In the genomic region with DNA sequence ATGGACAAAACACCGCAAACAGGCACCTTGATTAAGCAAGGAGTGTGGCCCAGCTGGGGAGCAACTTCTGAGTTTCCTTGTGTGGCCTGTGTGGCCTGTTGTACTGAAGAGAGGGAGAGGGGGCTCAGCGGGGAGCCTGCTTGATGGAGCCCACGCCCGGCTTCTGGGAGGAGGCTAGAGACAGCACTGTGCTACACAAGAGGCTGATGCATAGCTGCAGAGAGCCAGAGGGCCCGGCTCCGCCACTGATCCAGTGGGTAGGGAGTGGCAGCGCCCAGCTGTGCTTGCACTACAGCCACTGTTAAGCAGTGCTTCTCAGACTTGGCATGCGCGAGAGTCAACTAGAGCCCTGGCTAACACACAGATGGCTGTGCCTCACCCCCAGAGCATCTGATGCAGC, we compare ENCODE assay signal across 20 cellular contexts. TPM values are rescaled to one million over a fixed set of nuclear protein-coding genes. Genes with fewer than 3 reads are reported as not detected.
DNase-seq lines count a peak whose midpoint lies in the region; TF ChIP-seq lines count a peak whose summit lies in the region.
"Had no signal": no experiment of that assay in that cellular context is flagged by ENCODE, and none has a peak within 500 bp of the region (broad histone marks: within the 10 kb centered on the region; RNA-seq: fewer than 3 reads in every experiment).

No MANE protein-coding gene starts in this region.

- POLR2A ChIA-PET in MCF 10A (lab: Yijun Ruan, JAX): interaction anchor here (0.5 kb wide), 1 partner anchor 81 kb away, joined by 3 read pairs; no protein-coding TSS in a partner anchor

- TF ChIP-seq POLR2A in breast epithelium (IDR thresholded peaks at IDR 0.05): no peak

- H3K36me3 Mint-ChIP-seq in MCF 10A (ENCODE audit: insufficient read depth, unreplicated experiment) (peaks cover 6% of the 10 kb centered on the region), glutamatergic neuron (ENCODE audit: unreplicated experiment) (no peaks in the 10 kb centered on the region)
- H3K36me3 Mint-ChIP-seq: naive B cell, type B pancreatic cell had no signal

- H3K27ac Mint-ChIP-seq in MCF 10A (ENCODE audit: low read depth, unreplicated experiment): no peak overlapping the region
- H3K27ac Mint-ChIP-seq in glutamatergic neuron (ENCODE audit: unreplicated experiment): peak overlapping the region; percentile 95
- H3K27ac Mint-ChIP-seq: naive B cell, type B pancreatic cell had no signal

- H3K9me3 Mint-ChIP-seq in MCF 10A (ENCODE audit: unreplicated experiment) (no peaks in the 10 kb centered on the region), glutamatergic neuron (ENCODE audit: unreplicated experiment) (peaks cover 11% of the 10 kb centered on the region)
- H3K9me3 Mint-ChIP-seq: naive B cell, type B pancreatic cell had no signal

- TF ChIP-seq CTCF in breast epithelium (IDR thresholded peaks at IDR 0.05) (no peak), MCF 10A (IDR thresholded peaks at IDR 0.05; ENCODE audit: unreplicated experiment) (no peak), glutamatergic neuron (IDR thresholded peaks at IDR 0.05; ENCODE audit: partially characterized antibody, unreplicated experiment) (no peak)

- BruUV-seq in MCF 10A (replicated peaks; lab: Mats Ljungman, UMichigan): no TSS peak

- H3K36me3 ChIP-seq in breast epithelium (no peaks in the 10 kb centered on the region), SK-N-MC (ENCODE audit: insufficient read depth, low read length) (peaks cover 4% of the 10 kb centered on the region)
- H3K36me3 ChIP-seq: BE2C had no signal

- no peak overlapping the region for H3K4me3 ChIP-seq in breast epithelium
- no peak overlapping the region for H3K4me3 ChIP-seq in SK-N-MC

- H3K9me3 ChIP-seq in breast epithelium (no peaks in the 10 kb centered on the region), SK-N-MC (ENCODE audit: low read depth, low read length) (no peaks in the 10 kb centered on the region)
- H3K9me3 ChIP-seq: BE2C had no signal

- CTCF ChIA-PET in MCF 10A (lab: Yijun Ruan, JAX): interaction anchor here (0.6 to 1.2 kb wide), 4 partner anchors 10 to 118 kb away, joined by 3 to 6 read pairs (median 4); no protein-coding TSS in a partner anchor

- H3K4me1 ChIP-seq in breast epithelium: peaks cover 8 to 11% of the 10 kb centered on the region in 2 donors
- H3K4me1 ChIP-seq: foreskin keratinocyte had no signal

- H3K27ac ChIP-seq in breast epithelium (peak overlapping the region; percentile 27 to 33), SK-N-MC (peak overlapping the region; percentile 51; the same call in 1 of the 2 replicates), temporal lobe (ENCODE audit: low read depth, low read length) (peak overlapping the region; percentile 78)
- H3K27ac ChIP-seq: epithelial cell of prostate, foreskin keratinocyte had no signal

- H3K4me1 Mint-ChIP-seq in MCF 10A (ENCODE audit: insufficient read depth, unreplicated experiment) (peaks cover 9% of the 10 kb centered on the region), glutamatergic neuron (ENCODE audit: low read depth, unreplicated experiment) (peaks cover 33% of the 10 kb centered on the region)

- H3K27me3 Mint-ChIP-seq in MCF 10A (ENCODE audit: insufficient read depth, unreplicated experiment) (no peaks in the 10 kb centered on the region), glutamatergic neuron (ENCODE audit: unreplicated experiment) (peaks cover 18% of the 10 kb centered on the region)

- no peak for DNase-seq in breast epithelium (ENCODE audit: low spot score in 2 of 2)
- no peak for DNase-seq in MCF 10A (ENCODE audit: unreplicated experiment)
- DNase-seq in SK-N-MC (ENCODE audit: low read depth, low spot score): no peak
- no peak for DNase-seq in glutamatergic neuron
- no peak for DNase-seq in GM19238 (ENCODE audit: insufficient read length, low spot score)
- no peak for DNase-seq in NK-92 (lab: John Stamatoyannopoulos, UW; ENCODE audit: unreplicated experiment)
- no peak for DNase-seq in activated CD4-positive, alpha-beta T cell treated with anti-CD3 and anti-CD28 coated beads for 4 hours
- DNase-seq: 8988T; BE2C; foreskin keratinocyte; HCEC 1CT; kidney glomerular epithelial cell; mesendoderm; naive B cell; NCI-H2029; NCI-H524 treated with DMSO at 0.1 percent for 48 hours; stimulated activated naive CD8-positive, alpha-beta T cell treated with anti-CD3 and anti-CD28 coated beads, Interleukin-15, Interleukin-2, amounts not matched to agents 100 U/mL and 50 U/mL, for 24 hours had no signal

- intact Hi-C loops in breast epithelium (cut with DNase I; ENCODE audit: low total_unique reads) (no loop called here), MCF 10A (cut with micrococcal nuclease) (no loop called here)

- H3K9ac ChIP-seq in SK-N-MC (ENCODE audit: insufficient read length): no peak overlapping the region

- H3K4me3 Mint-ChIP-seq in MCF 10A (ENCODE audit: unreplicated experiment) (no peak overlapping the region), glutamatergic neuron (ENCODE audit: unreplicated experiment) (no peak overlapping the region)
- H3K4me3 Mint-ChIP-seq: naive B cell, type B pancreatic cell had no signal

- H3K27me3 ChIP-seq in breast epithelium: no peaks in the 10 kb centered on the region
- H3K27me3 ChIP-seq: BE2C, foreskin keratinocyte had no signal

RNA-seq across cellular contexts. Expression of a gene that starts 19.0 kb away (rescaled TPM):
- 10 to 100 TPM in 1 of 3 donors, 1 to 10 TPM in 2; 7.0 to 21.0 (median 9.2) TPM for total RNA-seq in breast epithelium
- not detected in 2 replicates for total RNA-seq in MCF 10A (2022)
- total RNA-seq in glutamatergic neuron (ENCODE audit: unreplicated experiment): 1.3 TPM
- total RNA-seq in temporal lobe: 1.2 TPM

RNA-seq across cellular contexts. Expression of a gene that starts 32.9 kb away (rescaled TPM):
- total RNA-seq in breast epithelium (10 to 100 TPM; 29.7 to 37.4 (median 31.7) TPM), MCF 10A (2022) (47.5 and 63.2 TPM in 2 replicates), glutamatergic neuron (ENCODE audit: unreplicated experiment) (29.2 TPM), temporal lobe (14.3 TPM)

RNA-seq across cellular contexts. Expression of a gene that starts 34.4 kb away (rescaled TPM):
- total RNA-seq in breast epithelium (10 to 100 TPM in 2 of 3 donors, 1 to 10 TPM in 1; 8.5 to 20.5 (median 19.7) TPM), MCF 10A (2022) (55.9 and 67.3 TPM in 2 replicates), glutamatergic neuron (ENCODE audit: unreplicated experiment) (68.6 TPM), temporal lobe (11.6 TPM)
